In genomic region chr1:230426246-230427101, GRCh38 we compare ENCODE assay signal across 1 cellular context.
A peak's percentile ranks its signal among the peaks of the same experiment; 100 is the strongest.
TF ChIP-seq lines count a peak whose summit lies in the region.

PGBD5 (minus strand) TSS chr1:230426332; CDS start chr1:230425928, 404 bp downstream.

TF ChIP-seq in H1, 55 proteins besides CTCF, POLR2A, EP300 and RAD21:
- TF ChIP-seq SIX5 (IDR thresholded peaks at IDR 0.05; ENCODE audit: low read depth, low read length), result no peak
- TF ChIP-seq BACH1 (IDR thresholded peaks at IDR 0.05; ENCODE audit: low read length), result no peak
- TF ChIP-seq TCF12 (IDR thresholded peaks at IDR 0.05; ENCODE audit: low read depth, low read length), result peak; percentile 31; the same call in 1 of the 2 replicates
- 0 out of 2 replicates have a peak, but pooled peaks have one; percentile 22 for TF ChIP-seq CREB1 (IDR thresholded peaks at IDR 0.05)
- no peak for TF ChIP-seq BCL11A (IDR thresholded peaks at IDR 0.05; ENCODE audit: low read depth in 2 of 2, low read length in 2 of 2)
- peak; percentile 67 for TF ChIP-seq ASH2L (IDR thresholded peaks at IDR 0.05; ENCODE audit: low read length)
- TF ChIP-seq CHD2 (IDR thresholded peaks at IDR 0.05; ENCODE audit: low read length), result peak; percentile 29; the same call in 1 of the 2 replicates
- peak; percentile 96 for TF ChIP-seq MAX (IDR thresholded peaks at IDR 0.05)
- peak; percentile 50 for TF ChIP-seq TAF7 (optimal IDR thresholded peaks at IDR 0.05; ENCODE audit: borderline replicate concordance, low read depth, low read length)
- TF ChIP-seq JUND (IDR thresholded peaks at IDR 0.05; ENCODE audit: low read length), result no peak
- TF ChIP-seq TBP (IDR thresholded peaks at IDR 0.05; ENCODE audit: low read depth, low read length), result no peak
- TF ChIP-seq POU5F1 (IDR thresholded peaks at IDR 0.05; ENCODE audit: low read depth, low read length), result no peak
- TF ChIP-seq SAP30 (IDR thresholded peaks at IDR 0.05; ENCODE audit: insufficient read depth, insufficient replicate concordance, low read length), result no peak
- TF ChIP-seq YY1 (IDR thresholded peaks at IDR 0.05; ENCODE audit: low read depth, low read length), result no peak
- no peak for TF ChIP-seq ATF3 (IDR thresholded peaks at IDR 0.05; ENCODE audit: insufficient read depth, low read depth, low read length)
- TF ChIP-seq RXRA (IDR thresholded peaks at IDR 0.05; ENCODE audit: insufficient read depth, low read depth, low read length), result no peak
- TF ChIP-seq EZH2 (IDR thresholded peaks at IDR 0.05; ENCODE audit: low read depth, low read length, severe bottlenecking), result no peak
- TF ChIP-seq PHF8 (conservative IDR thresholded peaks at IDR 0.05; ENCODE audit: low read depth, low read length), result 0 out of 2 replicates have a peak, but pooled peaks have one; percentile 12
- TF ChIP-seq EGR1 (IDR thresholded peaks at IDR 0.05; ENCODE audit: borderline replicate concordance, low read depth, low read length), result no peak
- TF ChIP-seq GTF2F1 (IDR thresholded peaks at IDR 0.05; ENCODE audit: borderline replicate concordance, low read depth, low read length), result no peak
- no peak for TF ChIP-seq SP2 (IDR thresholded peaks at IDR 0.05; ENCODE audit: low read length)
- TF ChIP-seq E2F6 (IDR thresholded peaks at IDR 0.05), result peak; percentile 62; the same call in 1 of the 2 replicates
- no peak for TF ChIP-seq NRF1 (IDR thresholded peaks at IDR 0.05; ENCODE audit: low read depth, low read length)
- TF ChIP-seq HDAC2 (IDR thresholded peaks at IDR 0.05; ENCODE audit: borderline replicate concordance in 1 of 2, low read depth in 2 of 2, low read length in 2 of 2), result peak; percentile 92 to 93
- no peak for TF ChIP-seq ATF2 (IDR thresholded peaks at IDR 0.05; ENCODE audit: low read length)
- no peak for TF ChIP-seq POLR2AphosphoS5 (IDR thresholded peaks at IDR 0.05; ENCODE audit: low read depth, low read length)
- TF ChIP-seq CEBPB (IDR thresholded peaks at IDR 0.05; ENCODE audit: low read depth, low read length), result no peak
- TF ChIP-seq SP1 (IDR thresholded peaks at IDR 0.05; ENCODE audit: low read depth, low read length), result no peak
- no peak for TF ChIP-seq FOSL1 (IDR thresholded peaks at IDR 0.05; ENCODE audit: insufficient read depth, low read depth, low read length)
- no peak for TF ChIP-seq TAF1 (IDR thresholded peaks at IDR 0.05; ENCODE audit: low read depth, low read length)
- TF ChIP-seq CHD1 (IDR thresholded peaks at IDR 0.05; ENCODE audit: low read depth, low read length), result no peak
- TF ChIP-seq HDAC6 (IDR thresholded peaks at IDR 0.05; ENCODE audit: low read depth, low read length), result no peak
- TF ChIP-seq SIRT6 (IDR thresholded peaks at IDR 0.05; ENCODE audit: low read length), result no peak
- TF ChIP-seq CBX8 (IDR thresholded peaks at IDR 0.05; ENCODE audit: borderline replicate concordance, low read depth, low read length), result no peak
- peak; percentile 99 for TF ChIP-seq SIN3A (conservative IDR thresholded peaks at IDR 0.05 in 1 of 2, IDR thresholded peaks at IDR 0.05 in 1 of 2; ENCODE audit: low read depth in 1 of 2, low read length in 2 of 2)
- TF ChIP-seq SUZ12 (IDR thresholded peaks at IDR 0.05; ENCODE audit: low read length), result no peak
